In the genomic region with DNA sequence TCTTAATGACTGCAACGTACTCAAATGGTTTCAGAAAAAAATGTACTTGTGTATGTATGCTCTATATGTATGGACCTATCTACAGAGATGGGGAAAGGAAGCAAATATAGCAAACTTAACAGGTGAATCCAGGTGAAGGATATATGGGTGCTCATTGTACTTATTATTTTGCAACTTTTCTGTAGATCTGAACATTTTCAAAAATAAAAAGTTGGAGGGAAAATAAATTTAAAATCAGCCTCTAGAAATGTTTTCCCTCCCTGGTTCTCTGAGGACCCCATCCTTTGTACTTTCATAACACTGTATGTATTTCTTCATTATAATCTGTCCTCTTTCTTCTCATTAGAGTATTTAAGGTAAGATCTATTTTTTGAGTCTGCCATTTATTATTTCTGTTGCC, we compare ENCODE assay signal across 1 cellular context.
A peak's percentile ranks its signal among the peaks of the same experiment; 100 is the strongest.
TF ChIP-seq lines count a peak whose summit lies in the region.

No MANE protein-coding gene starts in this region.

TF ChIP-seq in HepG2, 621 proteins besides CTCF, POLR2A, EP300 and RAD21:
- peak; percentile 83 for TF ChIP-seq RBFOX2 (IDR thresholded peaks at IDR 0.05; ENCODE audit: low read depth, low read length)
- peak; percentile 84 for TF ChIP-seq AGO2 (optimal IDR thresholded peaks at IDR 0.05; ENCODE audit: low read depth, low read length)
- no peak for TF ChIP-seq SOX6 (IDR thresholded peaks at IDR 0.05)
- TF ChIP-seq SOX6 (CRISPR knock-in tag; IDR thresholded peaks at IDR 0.05), result no peak
- no peak for TF ChIP-seq ZNF709 (CRISPR knock-in tag; IDR thresholded peaks at IDR 0.05)
